In the genomic region with DNA sequence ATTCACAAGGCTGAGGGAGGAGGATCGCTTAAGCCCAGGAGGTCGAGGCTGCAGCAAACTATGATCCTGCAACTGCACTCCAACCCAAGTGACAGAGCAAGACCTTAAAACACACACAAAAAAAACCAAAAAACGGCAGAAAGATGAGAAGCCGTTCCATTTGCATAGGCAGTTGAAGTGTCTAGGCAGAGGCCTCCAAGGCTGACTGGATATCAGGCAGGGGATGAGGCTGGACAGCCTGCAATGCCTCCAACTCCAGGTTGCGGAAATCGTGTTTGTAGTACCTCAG, we compare ENCODE assay signal across 8 cellular contexts. TPM values are rescaled to one million over a fixed set of nuclear protein-coding genes. Genes with fewer than 3 reads are reported as not detected.
DNase-seq lines count a peak whose midpoint lies in the region; ATAC-seq and TF ChIP-seq lines count a peak whose summit lies in the region.

No MANE protein-coding gene starts in this region.

- no peak overlapping the region for H3K27ac ChIP-seq in mesenchymal stem cell (ENCODE audit: low read length, poor library complexity, severe bottlenecking)

- peak overlapping the region; percentile 62 for H3K4me3 ChIP-seq in astrocyte of the cerebellum (ENCODE audit: low read depth, low read length)
- peak overlapping the region in 1 of 2 experiments; percentile 99 for H3K4me3 ChIP-seq in mesenchymal stem cell (ENCODE audit: insufficient read depth in 1 of 2, low read depth in 1 of 2, low read length in 2 of 2)

- H3K18ac ChIP-seq in mesenchymal stem cell (ENCODE audit: low read depth in 1 of 2, low read length in 2 of 2), result no peak overlapping the region

- H2AK5ac ChIP-seq in mesenchymal stem cell (ENCODE audit: low read length, severe bottlenecking), result no peak overlapping the region

- H2BK15ac ChIP-seq in mesenchymal stem cell (ENCODE audit: low read depth, poor library complexity, severe bottlenecking), result no peak overlapping the region

- no peak overlapping the region for H2BK120ac ChIP-seq in mesenchymal stem cell (ENCODE audit: low read depth, low read length)

- H3K9me3 Mint-ChIP-seq in activated naive CD4-positive, alpha-beta T cell treated with anti-CD3 and anti-CD28 coated beads, Interleukin-2, amount 50 U/mL, for 24 hours, result no peaks in the 10 kb centered on the region
- H3K9me3 Mint-ChIP-seq in type B pancreatic cell, result no peaks in the 10 kb centered on the region

- peaks cover 13% of the 10 kb centered on the region for H3K79me1 ChIP-seq in mesenchymal stem cell (replicated peaks; ENCODE audit: low read length, poor library complexity, severe bottlenecking)

- H2AFZ ChIP-seq in mesenchymal stem cell (ENCODE audit: low read depth, low read length), result no peak overlapping the region

- intact Hi-C loops in posterior vena cava (cut with DNase I), result loop anchor here in 1 of 2 donors (2.0 kb wide), 1 partner anchor 77 kb away; no protein-coding TSS in a partner anchor

- peak overlapping the region; percentile 31 for H4K8ac ChIP-seq in mesenchymal stem cell (ENCODE audit: low read length)

- H3K27ac Mint-ChIP-seq in activated naive CD4-positive, alpha-beta T cell treated with anti-CD3 and anti-CD28 coated beads, Interleukin-2, amount 50 U/mL, for 24 hours, result no peak overlapping the region
- H3K27ac Mint-ChIP-seq in type B pancreatic cell, result peak overlapping the region; percentile 100

- in situ Hi-C loops in astrocyte of the cerebellum (cut with HindIII; ENCODE audit: low sequenced_read_pairs), result no loop called here

- peak overlapping the region; percentile 99 for H3K4me3 Mint-ChIP-seq in activated naive CD4-positive, alpha-beta T cell treated with anti-CD3 and anti-CD28 coated beads, Interleukin-2, amount 50 U/mL, for 24 hours
- H3K4me3 Mint-ChIP-seq in type B pancreatic cell, result peak overlapping the region; percentile 100

- ATAC-seq in HG03571 (IDR thresholded peaks at IDR 0.05; ENCODE audit: unreplicated experiment) (no peak), left lobe of liver (no peak)

- no peak overlapping the region for H3K14ac ChIP-seq in mesenchymal stem cell (ENCODE audit: low read length in 2 of 2)

- H2BK5ac ChIP-seq in mesenchymal stem cell (ENCODE audit: low read depth, low read length, poor library complexity, severe bottlenecking), result no peak overlapping the region

- 4% methylated on average over 4 of the region's 6 CpGs for WGBS in mesenchymal stem cell

- peak overlapping the region; percentile 95 for H3K9ac ChIP-seq in mesenchymal stem cell (ENCODE audit: low read length)

- H3K27me3 ChIP-seq in mesenchymal stem cell (ENCODE audit: control insufficient read depth in 1 of 2, insufficient read depth in 1 of 2, low read length in 2 of 2), result no peaks in the 10 kb centered on the region

- no peak for TF ChIP-seq CTCF in astrocyte of the cerebellum (IDR thresholded peaks at IDR 0.05; ENCODE audit: low read depth, low read length, missing control alignments)
- TF ChIP-seq CTCF in type B pancreatic cell (conservative IDR thresholded peaks at IDR 0.05), result no peak

- H3K23ac ChIP-seq in mesenchymal stem cell (ENCODE audit: low read length in 2 of 2), result no peak overlapping the region

- peaks cover 9% of the 10 kb centered on the region for H3K4me1 Mint-ChIP-seq in activated naive CD4-positive, alpha-beta T cell treated with anti-CD3 and anti-CD28 coated beads, Interleukin-2, amount 50 U/mL, for 24 hours
- peaks cover 13% of the 10 kb centered on the region for H3K4me1 Mint-ChIP-seq in type B pancreatic cell (ENCODE audit: unreplicated experiment)

- no peak for DNase-seq in activated naive CD4-positive, alpha-beta T cell treated with Interleukin-2 at 50 U/mL for 16 hours
- DNase-seq in astrocyte of the cerebellum (ENCODE audit: low read depth), result no peak
- DNase-seq in mesenchymal stem cell, result no peak
- no peak for DNase-seq in type B pancreatic cell (ENCODE audit: extremely low spot score, unreplicated experiment)
- no peak for DNase-seq in posterior vena cava (ENCODE audit: low spot score)
- DNase-seq in left lobe of liver (ENCODE audit: low spot score), result no peak

- H4K91ac ChIP-seq in mesenchymal stem cell (ENCODE audit: low read length), result no peak overlapping the region

- peaks cover 16% of the 10 kb centered on the region for H3K4me1 ChIP-seq in mesenchymal stem cell (ENCODE audit: control insufficient read depth, insufficient read depth, low read depth, low read length)

- no peak overlapping the region for H3K4ac ChIP-seq in mesenchymal stem cell (ENCODE audit: low read depth in 1 of 2, low read length in 2 of 2)

- no peak overlapping the region for H2BK12ac ChIP-seq in mesenchymal stem cell (ENCODE audit: low read length in 2 of 2)

- H3K27me3 Mint-ChIP-seq in activated naive CD4-positive, alpha-beta T cell treated with anti-CD3 and anti-CD28 coated beads, Interleukin-2, amount 50 U/mL, for 24 hours, result no peaks in the 10 kb centered on the region
- no peaks in the 10 kb centered on the region for H3K27me3 Mint-ChIP-seq in type B pancreatic cell

- no peaks in the 10 kb centered on the region for H3K36me3 Mint-ChIP-seq in activated naive CD4-positive, alpha-beta T cell treated with anti-CD3 and anti-CD28 coated beads, Interleukin-2, amount 50 U/mL, for 24 hours
- H3K36me3 Mint-ChIP-seq in type B pancreatic cell, result no peaks in the 10 kb centered on the region

- peaks cover 6 to 14% of the 10 kb centered on the region in 2 experiments for H3K36me3 ChIP-seq in mesenchymal stem cell (ENCODE audit: control insufficient read depth in 1 of 2, insufficient read depth in 2 of 2, low read depth in 1 of 2, low read length in 2 of 2)

- peak overlapping the region; percentile 86 for H3K4me2 ChIP-seq in mesenchymal stem cell (ENCODE audit: low read length, poor library complexity, severe bottlenecking)

- no peaks in the 10 kb centered on the region for H3K9me3 ChIP-seq in mesenchymal stem cell (ENCODE audit: control insufficient read depth, low read length)

RNA-seq across cellular contexts. Expression of gene FBXL19, which starts 2.0 kb away (rescaled TPM):
- polyA plus RNA-seq in mesenchymal stem cell (2013, experiment 1 of 2), result 21.4 TPM
- 20.2 TPM for polyA plus RNA-seq in mesenchymal stem cell (2013, experiment 2 of 2)
- total RNA-seq in type B pancreatic cell (ENCODE audit: low replicate concordance) (29.0 and 46.4 TPM in 2 replicates), posterior vena cava (10 to 100 TPM; 13.7 to 14.5 TPM), left lobe of liver (3.6 TPM)

RNA-seq across cellular contexts. Expression of gene CTF1, which starts 25.0 kb away (rescaled TPM):
- polyA plus RNA-seq in mesenchymal stem cell (2013, experiment 1 of 2), result 6.7 TPM
- 7.0 TPM for polyA plus RNA-seq in mesenchymal stem cell (2013, experiment 2 of 2)
- total RNA-seq in type B pancreatic cell (ENCODE audit: low replicate concordance) (2.5 and 3.1 TPM in 2 replicates), posterior vena cava (1 to 10 TPM; 5.0 to 5.2 TPM), left lobe of liver (0.58 TPM)

RNA-seq across cellular contexts. Expression of gene ORAI3, which starts 27.5 kb away (rescaled TPM):
- 63.4 TPM for polyA plus RNA-seq in mesenchymal stem cell (2013, experiment 1 of 2)
- polyA plus RNA-seq in mesenchymal stem cell (2013, experiment 2 of 2), result 64.8 TPM
- 18.7 and 19.4 TPM in 2 replicates for total RNA-seq in type B pancreatic cell (ENCODE audit: low replicate concordance)
- total RNA-seq in posterior vena cava, result 10 to 100 TPM; 11.0 to 17.5 TPM
- 51.3 TPM for total RNA-seq in left lobe of liver

RNA-seq across cellular contexts. Expression of gene BCL7C, which starts 27.5 kb away (rescaled TPM):
- polyA plus RNA-seq in mesenchymal stem cell (2013, experiment 1 of 2), result 34.4 TPM
- polyA plus RNA-seq in mesenchymal stem cell (2013, experiment 2 of 2), result 34.2 TPM
- total RNA-seq in type B pancreatic cell (ENCODE audit: low replicate concordance) (26.3 and 35.0 TPM in 2 replicates), posterior vena cava (10 to 100 TPM; 33.6 to 36.3 TPM), left lobe of liver (6.2 TPM)

RNA-seq across cellular contexts. Expression of gene SETD1A, which starts 36.2 kb away (rescaled TPM):
- polyA plus RNA-seq in mesenchymal stem cell (2013, experiment 1 of 2), result 11.7 TPM
- polyA plus RNA-seq in mesenchymal stem cell (2013, experiment 2 of 2), result 10.9 TPM
- total RNA-seq in type B pancreatic cell (ENCODE audit: low replicate concordance) (19.3 and 25.0 TPM in 2 replicates), posterior vena cava (10 to 100 TPM; 11.8 to 17.7 TPM), left lobe of liver (8.2 TPM)
